In the genomic region with DNA sequence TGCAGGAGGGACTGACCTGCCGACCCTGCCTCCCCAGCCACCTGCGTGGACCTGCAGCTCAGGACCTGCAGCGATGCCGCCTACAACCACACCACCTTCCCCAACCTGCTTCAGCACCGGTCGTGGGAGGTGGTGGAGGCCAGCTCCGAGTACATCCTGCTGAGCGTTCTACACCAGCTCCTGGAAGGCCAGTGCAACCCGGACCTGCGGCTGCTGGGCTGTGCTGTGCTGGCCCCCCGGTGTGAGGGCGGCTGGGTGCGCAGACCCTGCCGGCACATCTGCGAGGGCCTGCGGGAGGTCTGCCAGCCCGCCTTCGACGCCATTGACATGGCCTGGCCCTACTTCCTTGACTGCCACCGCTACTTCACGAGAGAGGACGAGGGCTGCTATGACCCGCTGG, we compare ENCODE assay signal across 34 cellular contexts. TPM values are rescaled to one million over a fixed set of nuclear protein-coding genes. Genes with fewer than 3 reads are reported as not detected.
"Had no signal": no experiment of that assay in that cellular context is flagged by ENCODE, and none has a peak within 500 bp of the region (broad histone marks: within the 10 kb centered on the region; RNA-seq: fewer than 3 reads in every experiment).

No MANE protein-coding gene starts in this region.

- DNase-seq: activated B cell treated with CpG ODN at 0.5 μM for 24 hours; activated CD4-positive, alpha-beta T cell treated with anti-CD3 and anti-CD28 coated beads for 48 hours; activated CD4-positive, alpha-beta T cell treated with anti-CD3 and anti-CD28 coated beads, Interleukin-2, amount 50 U/mL, for 1 hour; activated CD4-positive, alpha-beta T cell treated with anti-CD3 and anti-CD28 coated beads, Interleukin-2, amount 50 U/mL, for 48 hours; activated CD8-positive, alpha-beta memory T cell treated with anti-CD3 and anti-CD28 coated beads for 24 hours; activated CD8-positive, alpha-beta T cell treated with anti-CD3 and anti-CD28 coated beads for 36 hours; activated effector memory CD4-positive, alpha-beta T cell treated with Interleukin-2 at 50 U/mL for 16 hours; activated gamma-delta T cell treated with Interleukin-2 at 50 U/mL for 16 hours; activated naive CD4-positive, alpha-beta T cell treated with anti-CD3 and anti-CD28 coated beads, Interleukin-2, amount 50 U/mL, for 16 hours; activated naive CD4-positive, alpha-beta T cell treated with Interleukin-2 at 50 U/mL for 16 hours; activated T-cell treated with anti-CD3 and anti-CD28 coated beads, Interleukin-2, amount 50 U/mL, for 4 hours; amniotic stem cell; anterior cingulate cortex; brain microvascular endothelial cell; caudate nucleus; cortex of kidney; dermis blood vessel endothelial cell; effector CD4-positive, alpha-beta T cell; effector memory CD8-positive, alpha-beta T cell; erythroblast; foreskin keratinocyte; gastrocnemius medialis; T-helper 17 cell; T1000; WERI-Rb-1 had no signal

- H3K4me3 ChIP-seq: esophagus muscularis mucosa, gastrocnemius medialis, heart left ventricle had no signal

- H3K9me3 Mint-ChIP-seq: activated B cell treated with CpG ODN at 0.5 μM for 24 hours; activated CD8-positive, alpha-beta T cell treated with anti-CD3 and anti-CD28 coated beads for 36 hours; activated T-cell treated with anti-CD3 and anti-CD28 coated beads, Interleukin-2, amount 50 U/mL, for 4 hours; activated T-helper 17 cell treated with anti-CD3 and anti-CD28 coated beads, Interleukin-2, amount 50 U/mL, for 72 hours; effector memory CD8-positive, alpha-beta T cell; T-helper 2 cell treated with Interferon-gamma antibody and Interleukin-4, amounts not matched to agents 5 μg/mL and 100 μg/mL, for 36 hours had no signal

- ATAC-seq: activated CD4-positive, CD25-positive, alpha-beta regulatory T cell treated with anti-CD3 and anti-CD28 coated beads, Interleukin-2, amount 50 U/mL, for 24 hours; activated CD8-positive, alpha-beta T cell treated with anti-CD3 and anti-CD28 coated beads for 36 hours; activated T-cell treated with anti-CD3 and anti-CD28 coated beads, Interleukin-2, amount 50 U/mL, for 4 hours; activated T-helper 17 cell treated with anti-CD3 and anti-CD28 coated beads, Interleukin-2, amount 50 U/mL, for 72 hours; effector memory CD8-positive, alpha-beta T cell; foreskin keratinocyte; gastrocnemius medialis; heart left ventricle; T-helper 17 cell had no signal

- H3K27ac Mint-ChIP-seq: activated B cell treated with CpG ODN at 0.5 μM for 24 hours; activated CD8-positive, alpha-beta T cell treated with anti-CD3 and anti-CD28 coated beads for 36 hours; activated naive CD8-positive, alpha-beta T cell; activated T-helper 17 cell treated with anti-CD3 and anti-CD28 coated beads, Interleukin-2, amount 50 U/mL, for 72 hours; effector memory CD8-positive, alpha-beta T cell; T-helper 17 cell; T-helper 2 cell treated with Interferon-gamma antibody and Interleukin-4, amounts not matched to agents 5 μg/mL and 100 μg/mL, for 36 hours had no signal

- H3K4me1 Mint-ChIP-seq: activated B cell treated with CpG ODN at 0.5 μM for 24 hours; activated T-helper 17 cell treated with anti-CD3 and anti-CD28 coated beads, Interleukin-2, amount 50 U/mL, for 72 hours; T-helper 17 cell had no signal

- H3K4me1 ChIP-seq: esophagus muscularis mucosa, foreskin keratinocyte, gastrocnemius medialis, heart left ventricle had no signal

- FAIRE-seq: astrocyte, bronchial epithelial cell, colon had no signal

- H3K27ac ChIP-seq: brain microvascular endothelial cell, esophagus muscularis mucosa, foreskin keratinocyte, gastrocnemius medialis, heart left ventricle, WERI-Rb-1 had no signal

- H3K36me3 ChIP-seq: brain microvascular endothelial cell, esophagus muscularis mucosa, gastrocnemius medialis, heart left ventricle, WERI-Rb-1 had no signal

- H3K27me3 ChIP-seq: brain microvascular endothelial cell, foreskin keratinocyte, gastrocnemius medialis had no signal

- H3K27me3 Mint-ChIP-seq: activated B cell treated with CpG ODN at 0.5 μM for 24 hours; activated naive CD8-positive, alpha-beta T cell; activated T-helper 17 cell treated with anti-CD3 and anti-CD28 coated beads, Interleukin-2, amount 50 U/mL, for 72 hours had no signal

- H3K4me3 Mint-ChIP-seq: activated B cell treated with CpG ODN at 0.5 μM for 24 hours; activated CD8-positive, alpha-beta T cell treated with anti-CD3 and anti-CD28 coated beads for 36 hours; activated naive CD8-positive, alpha-beta T cell; activated T-cell treated with anti-CD3 and anti-CD28 coated beads, Interleukin-2, amount 50 U/mL, for 4 hours; activated T-helper 17 cell treated with anti-CD3 and anti-CD28 coated beads, Interleukin-2, amount 50 U/mL, for 72 hours; effector memory CD8-positive, alpha-beta T cell; T-helper 17 cell; T-helper 2 cell treated with Interferon-gamma antibody and Interleukin-4, amounts not matched to agents 5 μg/mL and 100 μg/mL, for 36 hours had no signal

- H3K36me3 Mint-ChIP-seq: activated naive CD8-positive, alpha-beta T cell had no signal

- H3K9me3 ChIP-seq: esophagus muscularis mucosa, gastrocnemius medialis, heart left ventricle had no signal

RNA-seq across cellular contexts. Expression of a gene that starts 8.5 kb away (rescaled TPM):
- total RNA-seq: activated B cell treated with CpG ODN at 0.5 μM for 24 hours; activated CD8-positive, alpha-beta T cell treated with anti-CD3 and anti-CD28 coated beads for 36 hours; activated T-cell treated with anti-CD3 and anti-CD28 coated beads, Interleukin-2, amount 50 U/mL, for 4 hours; activated T-helper 17 cell treated with anti-CD3 and anti-CD28 coated beads, Interleukin-2, amount 50 U/mL, for 72 hours; dermis blood vessel endothelial cell; foreskin keratinocyte; gastrocnemius medialis; T-helper 17 cell had no signal
- polyA plus RNA-seq: foreskin keratinocyte had no signal

RNA-seq across cellular contexts. Expression of a gene that starts 20.9 kb away (rescaled TPM):
- total RNA-seq: activated B cell treated with CpG ODN at 0.5 μM for 24 hours; activated CD8-positive, alpha-beta T cell treated with anti-CD3 and anti-CD28 coated beads for 36 hours; activated T-cell treated with anti-CD3 and anti-CD28 coated beads, Interleukin-2, amount 50 U/mL, for 4 hours; activated T-helper 17 cell treated with anti-CD3 and anti-CD28 coated beads, Interleukin-2, amount 50 U/mL, for 72 hours; dermis blood vessel endothelial cell; esophagus muscularis mucosa; foreskin keratinocyte; gastrocnemius medialis; T-helper 17 cell had no signal
- polyA plus RNA-seq: foreskin keratinocyte, heart left ventricle had no signal
